9 cellular contexts compared by ENCODE assay signal in genomic region chr10:124671486-124672075, GRCh38.
A peak's percentile ranks its signal among the peaks of the same experiment; 100 is the strongest.
DNase-seq lines count a peak whose midpoint lies in the region; ATAC-seq and TF ChIP-seq lines count a peak whose summit lies in the region.
"Had no signal": no experiment of that assay in that cellular context is flagged by ENCODE, and none has a peak within 500 bp of the region (broad histone marks: within the 10 kb centered on the region; RNA-seq: fewer than 3 reads in every experiment).

No MANE protein-coding gene starts in this region.

- H3K27ac ChIP-seq in cardiac muscle cell (no peak overlapping the region), gastrocnemius medialis (peak overlapping the region; percentile 55 to 97 (median 74))

- H3K27ac Mint-ChIP-seq in activated T-cell treated with anti-CD3 and anti-CD28 coated beads, Interleukin-2, amount 50 U/mL, for 24 hours: peak overlapping the region; percentile 77
- peak overlapping the region; percentile 76 for H3K27ac Mint-ChIP-seq in activated CD4-positive, alpha-beta memory T cell treated with anti-CD3 and anti-CD28 coated beads, Interleukin-2, amount 10 ng/mL, durations not matched to agents 7 days and 5 days
- no peak overlapping the region for H3K27ac Mint-ChIP-seq in endothelial cell (ENCODE audit: unreplicated experiment)
- H3K27ac Mint-ChIP-seq: T-helper 1 cell treated with Interleukin-12 subunit alpha and Interleukin-12 subunit beta and Interleukin-4 antibody, amounts not matched to agents 30 μg/mL and 1 μg/mL, for 36 hours had no signal

- in situ Hi-C loops in gastrocnemius medialis (cut with MboI; ENCODE audit: low sequenced_read_pairs in 4 of 4): no loop called here

- peaks cover 19% of the 10 kb centered on the region for H3K36me3 Mint-ChIP-seq in activated T-cell treated with anti-CD3 and anti-CD28 coated beads, Interleukin-2, amount 50 U/mL, for 24 hours (ENCODE audit: low read depth)
- peaks cover 50% of the 10 kb centered on the region for H3K36me3 Mint-ChIP-seq in activated CD4-positive, alpha-beta memory T cell treated with anti-CD3 and anti-CD28 coated beads, Interleukin-2, amount 10 ng/mL, durations not matched to agents 7 days and 5 days (ENCODE audit: low read depth)
- no peaks in the 10 kb centered on the region for H3K36me3 Mint-ChIP-seq in endothelial cell (ENCODE audit: low read depth, unreplicated experiment)

- H3K36me3 ChIP-seq in cardiac muscle cell (no peaks in the 10 kb centered on the region), gastrocnemius medialis (no peaks in the 10 kb centered on the region)

- DNase-seq in activated T-cell treated with anti-CD3 and anti-CD28 coated beads, Interleukin-2, amount 50 U/mL, for 24 hours: no peak
- DNase-seq in activated T-cell treated with anti-CD3 and anti-CD28 coated beads for 4 hours (no peak), cardiac muscle cell (ENCODE audit: low read depth in 1 of 2, low spot score in 1 of 2) (peak in 1 of 2 donors; percentile 59), gastrocnemius medialis (peak in 1 of 2 donors; percentile 87), endothelial cell (ENCODE audit: low spot score) (no peak)
- DNase-seq in activated CD4-positive, alpha-beta memory T cell treated with anti-CD3 and anti-CD28 coated beads, Interleukin-2, amount 10 ng/mL, durations not matched to agents 7 days and 5 days: no peak
- no peak for DNase-seq in stimulated activated CD4-positive, alpha-beta T cell treated with anti-CD3 and anti-CD28 coated beads, Interleukin-4, amount 100 ng/mL, for 4 hours

- H3K4me3 ChIP-seq in cardiac muscle cell: no peak overlapping the region
- no peak overlapping the region for H3K4me3 ChIP-seq in gastrocnemius medialis

- TF ChIP-seq POLR2A in gastrocnemius medialis (IDR thresholded peaks at IDR 0.05): peak in 1 of 2 donors; percentile 13

- TF ChIP-seq CTCF in cardiac muscle cell (IDR thresholded peaks at IDR 0.05; ENCODE audit: low read depth, low read length) (peak; percentile 22), gastrocnemius medialis (IDR thresholded peaks at IDR 0.05 in 4 of 5, conservative IDR thresholded peaks at IDR 0.05 in 1 of 5) (peak in 3 of 5 experiments; percentile 32 to 63 (median 51)), endothelial cell (IDR thresholded peaks at IDR 0.05; ENCODE audit: unreplicated experiment) (no peak)

- intact Hi-C loops in gastrocnemius medialis (cut with DNase I; ENCODE audit: low total_unique reads): no loop called here

- no peak overlapping the region for H3K4me3 Mint-ChIP-seq in activated T-cell treated with anti-CD3 and anti-CD28 coated beads, Interleukin-2, amount 50 U/mL, for 24 hours
- no peak overlapping the region for H3K4me3 Mint-ChIP-seq in activated CD4-positive, alpha-beta memory T cell treated with anti-CD3 and anti-CD28 coated beads, Interleukin-2, amount 10 ng/mL, durations not matched to agents 7 days and 5 days
- H3K4me3 Mint-ChIP-seq in endothelial cell (ENCODE audit: unreplicated experiment): no peak overlapping the region
- H3K4me3 Mint-ChIP-seq: T-helper 1 cell treated with Interleukin-12 subunit alpha and Interleukin-12 subunit beta and Interleukin-4 antibody, amounts not matched to agents 30 μg/mL and 1 μg/mL, for 36 hours had no signal

- ATAC-seq in gastrocnemius medialis (peak; percentile 42 to 76), GM21576 (IDR thresholded peaks at IDR 0.05; ENCODE audit: unreplicated experiment) (no peak)

- H3K27me3 ChIP-seq in cardiac muscle cell (no peaks in the 10 kb centered on the region), gastrocnemius medialis (no peaks in the 10 kb centered on the region)

- H3K9me3 ChIP-seq in cardiac muscle cell (ENCODE audit: low read depth) (no peaks in the 10 kb centered on the region), gastrocnemius medialis (no peaks in the 10 kb centered on the region)

- H3K4me1 Mint-ChIP-seq in activated T-cell treated with anti-CD3 and anti-CD28 coated beads, Interleukin-2, amount 50 U/mL, for 24 hours (ENCODE audit: low read depth): peaks cover 86% of the 10 kb centered on the region
- peaks cover 71% of the 10 kb centered on the region for H3K4me1 Mint-ChIP-seq in activated CD4-positive, alpha-beta memory T cell treated with anti-CD3 and anti-CD28 coated beads, Interleukin-2, amount 10 ng/mL, durations not matched to agents 7 days and 5 days
- peaks cover 14% of the 10 kb centered on the region for H3K4me1 Mint-ChIP-seq in endothelial cell (ENCODE audit: unreplicated experiment)

- H3K4me1 ChIP-seq in cardiac muscle cell (ENCODE audit: low read depth) (peaks cover 38% of the 10 kb centered on the region), gastrocnemius medialis (peaks cover 90 to 91% of the 10 kb centered on the region in 2 donors)

- no peaks in the 10 kb centered on the region for H3K9me3 Mint-ChIP-seq in activated T-cell treated with anti-CD3 and anti-CD28 coated beads, Interleukin-2, amount 50 U/mL, for 24 hours
- no peaks in the 10 kb centered on the region for H3K9me3 Mint-ChIP-seq in activated CD4-positive, alpha-beta memory T cell treated with anti-CD3 and anti-CD28 coated beads, Interleukin-2, amount 10 ng/mL, durations not matched to agents 7 days and 5 days
- no peaks in the 10 kb centered on the region for H3K9me3 Mint-ChIP-seq in endothelial cell (ENCODE audit: unreplicated experiment)
- H3K9me3 Mint-ChIP-seq: T-helper 1 cell treated with Interleukin-12 subunit alpha and Interleukin-12 subunit beta and Interleukin-4 antibody, amounts not matched to agents 30 μg/mL and 1 μg/mL, for 36 hours had no signal

- POLR2A ChIA-PET in activated CD4-positive, alpha-beta memory T cell treated with anti-CD3 and anti-CD28 coated beads, Interleukin-2, amount 10 ng/mL, durations not matched to agents 7 days and 5 days (lab: Charles Lee): interaction anchor here (0.7 to 3.0 kb wide), 10 partner anchors 12 to 70 kb away, joined by 3 to 14 read pairs (median 5); no protein-coding TSS in a partner anchor

- CTCF ChIA-PET in activated CD4-positive, alpha-beta memory T cell treated with anti-CD3 and anti-CD28 coated beads, Interleukin-2, amount 10 ng/mL, durations not matched to agents 7 days and 5 days (lab: Charles Lee): interaction anchor here (0.9 to 3.5 kb wide), 9 partner anchors 13 to 70 kb away, joined by 3 to 24 read pairs (median 9); no protein-coding TSS in a partner anchor

- no peaks in the 10 kb centered on the region for H3K27me3 Mint-ChIP-seq in activated T-cell treated with anti-CD3 and anti-CD28 coated beads, Interleukin-2, amount 50 U/mL, for 24 hours
- H3K27me3 Mint-ChIP-seq in activated CD4-positive, alpha-beta memory T cell treated with anti-CD3 and anti-CD28 coated beads, Interleukin-2, amount 10 ng/mL, durations not matched to agents 7 days and 5 days: no peaks in the 10 kb centered on the region
- peaks cover 14% of the 10 kb centered on the region for H3K27me3 Mint-ChIP-seq in endothelial cell (ENCODE audit: unreplicated experiment)
